ENCODE assay signal across 38 cellular contexts in the genomic region with DNA sequence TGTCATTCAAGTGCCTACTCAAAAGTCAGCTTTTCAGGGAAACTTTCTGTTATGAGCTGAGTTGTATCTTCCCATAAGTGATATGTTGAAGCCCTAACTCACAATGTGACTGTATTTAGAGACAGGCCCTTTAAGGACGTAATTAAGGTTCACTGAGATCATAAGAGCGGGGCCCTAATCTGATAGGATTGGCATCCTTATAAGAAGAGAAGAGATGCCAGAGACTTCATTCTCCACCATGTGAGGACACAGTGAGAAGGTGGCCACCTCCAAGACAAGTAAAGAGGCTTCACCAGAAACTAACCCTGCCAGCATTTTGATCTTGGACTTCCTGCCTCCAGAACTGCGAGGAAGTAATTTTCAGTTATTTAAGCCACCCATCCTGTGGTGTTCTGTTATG. TPM values are rescaled to one million over a fixed set of nuclear protein-coding genes. Genes with fewer than 3 reads are reported as not detected.
"Had no signal": no experiment of that assay in that cellular context is flagged by ENCODE, and none has a peak within 500 bp of the region (broad histone marks: within the 10 kb centered on the region; RNA-seq: fewer than 3 reads in every experiment).

No MANE protein-coding gene starts in this region.

- H3K9me3 ChIP-seq: MG63 had no signal

- DNase-seq: Karpas-422, Kasumi-1, MG63, MM.1S, MV-4-11, NCI-H1048, NCI-H1092, NCI-H1092 treated with DMSO at 0.1 percent for 48 hours, NCI-H1105, NCI-H1105 treated with DMSO at 0.1 percent for 48 hours, NCI-H1417 treated with DMSO at 0.1 percent for 48 hours, NCI-H1436, NCI-H1436 treated with DMSO at 0.1 percent for 48 hours, NCI-H146, NCI-H1694, NCI-H1694 treated with DMSO at 0.1 percent for 48 hours, NCI-H187, NCI-H187 treated with DMSO at 0.1 percent for 48 hours, NCI-H1930, NCI-H2029, NCI-H2029 treated with DMSO at 0.1 percent for 48 hours, NCI-H2081, NCI-H2081 treated with DMSO at 0.1 percent for 48 hours, NCI-H2107, NCI-H2171, NCI-H2171 treated with DMSO at 0.1 percent for 48 hours, NCI-H2227 treated with DMSO at 0.1 percent for 48 hours, NCI-H226, NCI-H345, NCI-H446, NCI-H446 treated with DMSO at 0.1 percent for 48 hours, NCI-H510A, NCI-H510A treated with DMSO at 0.1 percent for 48 hours had no signal

- H3K9ac ChIP-seq: KMS-11 had no signal

- H3K4me3 ChIP-seq: MG63 had no signal

- H3K36me3 ChIP-seq: MG63 had no signal

- H3K27me3 ChIP-seq: MG63 had no signal

- H3K4me2 ChIP-seq: KMS-11 had no signal

- H3K27ac ChIP-seq: KMS-11 had no signal

RNA-seq across cellular contexts. Expression of a gene that starts 12.7 kb away (rescaled TPM):
- total RNA-seq: LHCN-M2, M059J, MCF 10A, NCI-H460 had no signal
